Comparison of ENCODE assay signal across 1 cellular context in the genomic region with DNA sequence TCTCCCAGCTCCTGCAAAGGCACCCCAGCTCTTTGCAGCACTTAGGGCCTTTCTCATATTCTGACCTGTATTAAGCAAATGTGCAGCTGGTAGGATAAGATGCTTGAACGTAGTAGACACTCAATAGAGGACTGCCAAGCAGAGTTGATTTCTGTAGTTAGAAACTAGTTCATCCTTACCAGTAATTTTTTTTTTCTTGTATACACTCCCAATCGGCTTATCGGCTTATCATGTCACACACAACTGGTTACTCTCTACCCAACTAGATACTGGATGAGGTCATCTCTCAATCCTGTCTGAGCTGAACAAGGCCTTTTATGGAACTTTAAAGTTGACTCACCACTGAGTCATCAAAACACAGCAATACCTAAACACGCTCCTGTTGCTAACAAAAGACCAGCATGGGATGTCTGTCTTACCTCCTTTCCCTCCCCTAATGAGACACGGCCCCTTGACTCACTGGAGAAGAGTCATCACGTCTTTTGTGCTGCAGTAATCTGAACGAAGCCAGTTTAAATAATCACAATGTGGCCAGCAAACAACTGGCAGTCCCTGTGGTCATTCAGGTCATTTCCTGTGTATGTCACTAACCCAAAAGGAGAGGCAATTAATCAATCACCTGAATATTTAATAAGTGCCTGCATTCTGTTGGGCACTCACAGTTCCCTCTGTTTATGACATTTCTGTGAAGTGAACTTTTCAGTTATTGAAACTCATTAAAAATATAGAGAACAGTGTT.
A peak's percentile ranks its signal among the peaks of the same experiment; 100 is the strongest.
TF ChIP-seq lines count a peak whose summit lies in the region.

No MANE protein-coding gene starts in this region.

TF ChIP-seq in HEK293, 187 proteins besides CTCF, POLR2A, EP300 and RAD21 (continued from another document):
- TF ChIP-seq ZNF16 (tag by site-specific recombination; IDR thresholded peaks at IDR 0.05; ENCODE audit: low read depth) (no peak), ZNF701 (tag by site-specific recombination; IDR thresholded peaks at IDR 0.05) (no peak), ZNF146 (tag by site-specific recombination; IDR thresholded peaks at IDR 0.05) (no peak), ZNF792 (tag by site-specific recombination; IDR thresholded peaks at IDR 0.05) (peak; percentile 77; the same call in 1 of the 2 replicates), HOXC10 (CRISPR knock-in tag; IDR thresholded peaks at IDR 0.05) (no peak), ZBTB7A (tag by site-specific recombination; IDR thresholded peaks at IDR 0.05; ENCODE audit: low read depth) (no peak), ZNF239 (tag by site-specific recombination; IDR thresholded peaks at IDR 0.05) (no peak), EGR2 (tag by site-specific recombination; IDR thresholded peaks at IDR 0.05; ENCODE audit: low read depth) (no peak), KLF10 (tag by site-specific recombination; IDR thresholded peaks at IDR 0.05) (peak; percentile 89), ZNF174 (tag by site-specific recombination; IDR thresholded peaks at IDR 0.05) (no peak), ZNF621 (tag by site-specific recombination; IDR thresholded peaks at IDR 0.05) (no peak), ZNF624 (tag by site-specific recombination; IDR thresholded peaks at IDR 0.05) (no peak), ZSCAN16 (tag by site-specific recombination; IDR thresholded peaks at IDR 0.05) (no peak), ZNF548 (tag by site-specific recombination; IDR thresholded peaks at IDR 0.05) (no peak), ZNF223 (tag by site-specific recombination; IDR thresholded peaks at IDR 0.05) (no peak), GLIS2 (tag by site-specific recombination; IDR thresholded peaks at IDR 0.05) (peak; percentile 81), ZNF2 (tag by site-specific recombination; IDR thresholded peaks at IDR 0.05) (peak; percentile 97), BCL11A (tag by site-specific recombination; IDR thresholded peaks at IDR 0.05; ENCODE audit: low read depth) (0 out of 2 replicates have a peak, but pooled peaks have one; percentile 40), ZXDB (tag by site-specific recombination; IDR thresholded peaks at IDR 0.05) (peak; percentile 95), ZNF658 (tag by site-specific recombination; IDR thresholded peaks at IDR 0.05) (no peak), ZNF211 (tag by site-specific recombination; IDR thresholded peaks at IDR 0.05; ENCODE audit: low read depth) (no peak), ZNF354C (tag by site-specific recombination; IDR thresholded peaks at IDR 0.05; ENCODE audit: borderline replicate concordance, low read depth) (no peak), ZSCAN30 (tag by site-specific recombination; IDR thresholded peaks at IDR 0.05) (peak; percentile 67; the same call in 1 of the 2 replicates), KLF7 (tag by site-specific recombination; IDR thresholded peaks at IDR 0.05; ENCODE audit: borderline replicate concordance) (no peak), ZNF175 (tag by site-specific recombination; IDR thresholded peaks at IDR 0.05) (no peak), GLI2 (tag by site-specific recombination; IDR thresholded peaks at IDR 0.05; ENCODE audit: borderline replicate concordance, low read depth) (peak; percentile 46; the same call in 1 of the 2 replicates)
- TF ChIP-seq, protein P1, sequence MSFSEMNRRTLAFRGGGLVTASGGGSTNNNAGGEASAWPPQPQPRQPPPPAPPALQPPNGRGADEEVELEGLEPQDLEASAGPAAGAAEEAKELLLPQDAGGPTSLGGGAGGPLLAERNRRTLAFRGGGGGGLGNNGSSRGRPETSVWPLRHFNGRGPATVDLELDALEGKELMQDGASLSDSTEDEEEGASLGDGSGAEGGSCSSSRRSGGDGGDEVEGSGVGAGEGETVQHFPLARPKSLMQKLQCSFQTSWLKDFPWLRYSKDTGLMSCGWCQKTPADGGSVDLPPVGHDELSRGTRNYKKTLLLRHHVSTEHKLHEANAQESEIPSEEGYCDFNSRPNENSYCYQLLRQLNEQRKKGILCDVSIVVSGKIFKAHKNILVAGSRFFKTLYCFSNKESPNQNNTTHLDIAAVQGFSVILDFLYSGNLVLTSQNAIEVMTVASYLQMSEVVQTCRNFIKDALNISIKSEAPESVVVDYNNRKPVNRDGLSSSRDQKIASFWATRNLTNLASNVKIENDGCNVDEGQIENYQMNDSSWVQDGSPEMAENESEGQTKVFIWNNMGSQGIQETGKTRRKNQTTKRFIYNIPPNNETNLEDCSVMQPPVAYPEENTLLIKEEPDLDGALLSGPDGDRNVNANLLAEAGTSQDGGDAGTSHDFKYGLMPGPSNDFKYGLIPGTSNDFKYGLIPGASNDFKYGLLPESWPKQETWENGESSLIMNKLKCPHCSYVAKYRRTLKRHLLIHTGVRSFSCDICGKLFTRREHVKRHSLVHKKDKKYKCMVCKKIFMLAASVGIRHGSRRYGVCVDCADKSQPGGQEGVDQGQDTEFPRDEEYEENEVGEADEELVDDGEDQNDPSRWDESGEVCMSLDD (tag by site-specific recombination; IDR thresholded peaks at IDR 0.05) = no peak
- TF ChIP-seq, protein P2, sequence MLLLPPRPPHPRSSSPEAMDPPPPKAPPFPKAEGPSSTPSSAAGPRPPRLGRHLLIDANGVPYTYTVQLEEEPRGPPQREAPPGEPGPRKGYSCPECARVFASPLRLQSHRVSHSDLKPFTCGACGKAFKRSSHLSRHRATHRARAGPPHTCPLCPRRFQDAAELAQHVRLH (tag by site-specific recombination; IDR thresholded peaks at IDR 0.05) = peak; percentile 93
- TF ChIP-seq, protein P3, sequence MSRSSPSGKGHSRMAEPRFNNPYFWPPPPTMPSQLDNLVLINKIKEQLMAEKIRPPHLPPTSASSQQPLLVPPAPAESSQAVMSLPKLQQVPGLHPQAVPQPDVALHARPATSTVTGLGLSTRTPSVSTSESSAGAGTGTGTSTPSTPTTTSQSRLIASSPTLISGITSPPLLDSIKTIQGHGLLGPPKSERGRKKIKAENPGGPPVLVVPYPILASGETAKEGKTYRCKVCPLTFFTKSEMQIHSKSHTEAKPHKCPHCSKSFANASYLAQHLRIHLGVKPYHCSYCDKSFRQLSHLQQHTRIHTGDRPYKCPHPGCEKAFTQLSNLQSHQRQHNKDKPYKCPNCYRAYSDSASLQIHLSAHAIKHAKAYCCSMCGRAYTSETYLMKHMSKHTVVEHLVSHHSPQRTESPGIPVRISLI (tag by site-specific recombination; IDR thresholded peaks at IDR 0.05) = peak; percentile 91
- TF ChIP-seq, protein P4, sequence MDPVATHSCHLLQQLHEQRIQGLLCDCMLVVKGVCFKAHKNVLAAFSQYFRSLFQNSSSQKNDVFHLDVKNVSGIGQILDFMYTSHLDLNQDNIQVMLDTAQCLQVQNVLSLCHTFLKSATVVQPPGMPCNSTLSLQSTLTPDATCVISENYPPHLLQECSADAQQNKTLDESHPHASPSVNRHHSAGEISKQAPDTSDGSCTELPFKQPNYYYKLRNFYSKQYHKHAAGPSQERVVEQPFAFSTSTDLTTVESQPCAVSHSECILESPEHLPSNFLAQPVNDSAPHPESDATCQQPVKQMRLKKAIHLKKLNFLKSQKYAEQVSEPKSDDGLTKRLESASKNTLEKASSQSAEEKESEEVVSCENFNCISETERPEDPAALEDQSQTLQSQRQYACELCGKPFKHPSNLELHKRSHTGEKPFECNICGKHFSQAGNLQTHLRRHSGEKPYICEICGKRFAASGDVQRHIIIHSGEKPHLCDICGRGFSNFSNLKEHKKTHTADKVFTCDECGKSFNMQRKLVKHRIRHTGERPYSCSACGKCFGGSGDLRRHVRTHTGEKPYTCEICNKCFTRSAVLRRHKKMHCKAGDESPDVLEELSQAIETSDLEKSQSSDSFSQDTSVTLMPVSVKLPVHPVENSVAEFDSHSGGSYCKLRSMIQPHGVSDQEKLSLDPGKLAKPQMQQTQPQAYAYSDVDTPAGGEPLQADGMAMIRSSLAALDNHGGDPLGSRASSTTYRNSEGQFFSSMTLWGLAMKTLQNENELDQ (tag by site-specific recombination; IDR thresholded peaks at IDR 0.05; ENCODE audit: low read depth) = no peak
- TF ChIP-seq, protein P5, sequence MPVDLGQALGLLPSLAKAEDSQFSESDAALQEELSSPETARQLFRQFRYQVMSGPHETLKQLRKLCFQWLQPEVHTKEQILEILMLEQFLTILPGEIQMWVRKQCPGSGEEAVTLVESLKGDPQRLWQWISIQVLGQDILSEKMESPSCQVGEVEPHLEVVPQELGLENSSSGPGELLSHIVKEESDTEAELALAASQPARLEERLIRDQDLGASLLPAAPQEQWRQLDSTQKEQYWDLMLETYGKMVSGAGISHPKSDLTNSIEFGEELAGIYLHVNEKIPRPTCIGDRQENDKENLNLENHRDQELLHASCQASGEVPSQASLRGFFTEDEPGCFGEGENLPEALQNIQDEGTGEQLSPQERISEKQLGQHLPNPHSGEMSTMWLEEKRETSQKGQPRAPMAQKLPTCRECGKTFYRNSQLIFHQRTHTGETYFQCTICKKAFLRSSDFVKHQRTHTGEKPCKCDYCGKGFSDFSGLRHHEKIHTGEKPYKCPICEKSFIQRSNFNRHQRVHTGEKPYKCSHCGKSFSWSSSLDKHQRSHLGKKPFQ (tag by site-specific recombination; IDR thresholded peaks at IDR 0.05) = no peak
